In the genomic region with DNA sequence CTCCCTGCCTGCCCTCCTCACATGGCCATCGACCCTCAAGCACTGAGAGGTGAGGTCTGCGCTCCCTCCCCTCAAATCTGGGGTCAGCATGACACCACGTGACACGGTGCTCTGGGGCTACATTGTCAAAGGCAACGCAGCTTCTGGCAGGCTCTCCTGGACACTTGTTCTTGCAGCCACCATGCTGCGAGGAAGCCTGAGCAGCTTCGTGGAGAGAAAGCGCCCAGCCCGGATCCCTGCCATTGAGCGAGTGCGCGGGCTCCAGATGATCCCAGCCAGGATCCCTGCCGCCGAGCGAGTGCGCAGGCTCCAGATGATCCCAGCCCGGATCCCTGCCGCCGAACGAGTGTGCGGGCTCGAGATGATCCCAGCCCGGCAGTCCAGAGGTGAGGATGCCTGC, we compare ENCODE assay signal across 31 cellular contexts.
"Had no signal": no experiment of that assay in that cellular context is flagged by ENCODE, and none has a peak within 500 bp of the region (broad histone marks: within the 10 kb centered on the region; RNA-seq: fewer than 3 reads in every experiment).

No MANE protein-coding gene starts in this region.

- H3K36me3 ChIP-seq: cardiac muscle cell, gastrocnemius medialis, pancreas had no signal

- H3K4me1 ChIP-seq: ascending aorta, gastrocnemius medialis, pancreas had no signal

- FAIRE-seq: kidney, pancreas, TTC549 had no signal

- H3K9me3 ChIP-seq: ascending aorta, gastrocnemius medialis, pancreas, psoas muscle, upper lobe of left lung had no signal

- H3K27me3 ChIP-seq: ascending aorta, cardiac muscle cell, gastrocnemius medialis, pancreas, upper lobe of left lung had no signal

- DNase-seq: activated CD4-positive, alpha-beta T cell treated with anti-CD3 and anti-CD28 coated beads for 4 hours; activated CD4-positive, alpha-beta T cell treated with anti-CD3 and anti-CD28 coated beads, Interleukin-2, amount 50 U/mL, for 4 hours; activated CD8-positive, alpha-beta memory T cell treated with anti-CD3 and anti-CD28 coated beads, Interleukin-2, amount 50 U/mL, for 4 hours; activated gamma-delta T cell; activated naive CD4-positive, alpha-beta T cell treated with anti-CD3 and anti-CD28 coated beads, Interleukin-2, amount 10 ng/mL, durations not matched to agents 7 days and 5 days; activated naive CD8-positive, alpha-beta T cell treated with anti-CD3 and anti-CD28 coated beads, Interleukin-2, amount 10 ng/mL, durations not matched to agents 7 days and 5 days; activated T-cell treated with anti-CD3 and anti-CD28 coated beads, Interleukin-2, amount 50 U/mL, for 1 hour; dermis blood vessel endothelial cell; effector CD4-positive, alpha-beta T cell; gastrocnemius medialis; glutamatergic neuron; kidney; left colon; mammary epithelial cell; naive B cell; nephron progenitor cell; nucleus accumbens; pancreas; psoas muscle; stimulated activated CD4-positive, alpha-beta T cell treated with anti-CD3 and anti-CD28 coated beads, Interleukin-1b, Interleukin-23, amount 100 ng/mL, for 48 hours; stimulated activated CD4-positive, alpha-beta T cell treated with anti-CD3 and anti-CD28 coated beads, Interleukin-4, amount 100 ng/mL, for 4 hours; stimulated activated CD8-positive, alpha-beta memory T cell treated with anti-CD3 and anti-CD28 coated beads, Interleukin-4, amount 100 ng/mL, for 48 hours; stimulated activated naive CD8-positive, alpha-beta T cell treated with anti-CD3 and anti-CD28 coated beads, Interleukin-15, amount 100 ng/mL, for 72 hours; substantia nigra; T-helper 9 cell had no signal

- H3K27ac ChIP-seq: ascending aorta, gastrocnemius medialis, pancreas, psoas muscle, upper lobe of left lung, VCaP had no signal

- H3K4me3 ChIP-seq: ascending aorta, cardiac muscle cell, gastrocnemius medialis, pancreas, psoas muscle, smooth muscle cell, upper lobe of left lung had no signal
